In genomic region chr10:69928339-69928738, GRCh38 we compare ENCODE assay signal across 34 cellular contexts.
DNase-seq lines count a peak whose midpoint lies in the region; ATAC-seq and TF ChIP-seq lines count a peak whose summit lies in the region.
"Had no signal": no experiment of that assay in that cellular context is flagged by ENCODE, and none has a peak within 500 bp of the region (broad histone marks: within the 10 kb centered on the region; RNA-seq: fewer than 3 reads in every experiment).

No MANE protein-coding gene starts in this region.

- H3K36me3 ChIP-seq in SK-N-SH (replicated peaks in 1 of 2; ENCODE audit: control insufficient read depth in 1 of 2, insufficient read depth in 2 of 2, low read length in 1 of 2) (no peaks in the 10 kb centered on the region), HEK293 (ENCODE audit: control insufficient read depth in 2 of 2, insufficient read depth in 1 of 2, low read length in 2 of 2) (no peaks in the 10 kb centered on the region), SK-N-MC (ENCODE audit: insufficient read depth, low read length) (peaks cover 66% of the 10 kb centered on the region), neural progenitor cell (no peaks in the 10 kb centered on the region)
- H3K36me3 ChIP-seq: BE2C; BLaER1; BLaER1 treated with 17β-estradiol and CSF1 and Interleukin-3, amounts not matched to agents 10 nM and 100 nM had no signal

- H3K9ac ChIP-seq in SK-N-SH, result no peak overlapping the region
- no peak overlapping the region for H3K9ac ChIP-seq in SK-N-MC (ENCODE audit: insufficient read length)
- no peak overlapping the region for H3K9ac ChIP-seq in neural progenitor cell
- H3K9ac ChIP-seq: BLaER1; BLaER1 treated with 17β-estradiol and CSF1 and Interleukin-3, amounts not matched to agents 10 nM and 100 nM had no signal

- H3K36me3 Mint-ChIP-seq in neural progenitor cell, result no peaks in the 10 kb centered on the region
- H3K36me3 Mint-ChIP-seq: CD14-positive monocyte; CD4-positive, alpha-beta memory T cell; CD4-positive, CD25-positive, alpha-beta regulatory T cell; CD8-positive, alpha-beta memory T cell; CD8-positive, alpha-beta T cell had no signal

- DNase-seq in SK-N-SH, result no peak
- no peak for DNase-seq in SK-N-MC (ENCODE audit: low read depth, low spot score)
- DNase-seq in neural progenitor cell (ENCODE audit: low spot score), result no peak
- DNase-seq in RPMI8226, result no peak
- no peak for DNase-seq in DMS79 (lab: John Stamatoyannopoulos, UW)
- no peak for DNase-seq in HUDEP-2 (lab: John Stamatoyannopoulos, UW; ENCODE audit: unreplicated experiment in 76 of 76)
- DNase-seq: 8988T; ACHN; AML-193; BE2C; C1 segment of cervical spinal cord; Caco-2; Calu3; CD4-positive, alpha-beta memory T cell; CD4-positive, alpha-beta T cell; CD4-positive, CD25-positive, alpha-beta regulatory T cell; CD8-positive, alpha-beta memory T cell; CD8-positive, alpha-beta T cell; COR-L47; DMS 273 treated with DMSO at 0.1 percent for 48 hours; DMS153; DMS53; DMS79 treated with DMSO at 0.1 percent for 48 hours; DND-41; EL had no signal

- no peak for ATAC-seq in SK-N-SH treated with all-trans-retinoic acid at 6 μM for 48 hours
- ATAC-seq: A549; CD8-positive, alpha-beta T cell had no signal

- no peaks in the 10 kb centered on the region for H3K27me3 ChIP-seq in SK-N-SH (ENCODE audit: insufficient read depth)
- no peaks in the 10 kb centered on the region for H3K27me3 ChIP-seq in neural progenitor cell
- H3K27me3 ChIP-seq: BE2C had no signal

- H2AFZ ChIP-seq in SK-N-SH (ENCODE audit: low read depth) (no peak overlapping the region), neural progenitor cell (replicated peaks) (no peak overlapping the region)

- H3K27ac ChIP-seq in SK-N-SH (ENCODE audit: low read depth in 2 of 2, low read length in 1 of 2), result no peak overlapping the region
- no peak overlapping the region for H3K27ac ChIP-seq in HEK293 (ENCODE audit: extremely low read depth, low read depth, low read length)
- H3K27ac ChIP-seq in SK-N-MC, result 0 out of 2 replicates have a peak overlapping the region, but pooled peaks have one; percentile 9
- no peak overlapping the region for H3K27ac ChIP-seq in neural progenitor cell
- H3K27ac ChIP-seq: 22Rv1; A549; BLaER1; BLaER1 treated with 17β-estradiol and CSF1 and Interleukin-3, amounts not matched to agents 10 nM and 100 nM; C4-2B had no signal

- POLR2A ChIA-PET in SK-N-SH (lab: Yijun Ruan, JAX) (no interaction called here), HEK293 (lab: Yijun Ruan, JAX) (no interaction called here)

- TF ChIP-seq CTCF in SK-N-SH (IDR thresholded peaks at IDR 0.05) (no peak), HEK293 (tag by site-specific recombination; IDR thresholded peaks at IDR 0.05) (no peak), neural progenitor cell (IDR thresholded peaks at IDR 0.05) (no peak)

- H3K9me3 ChIP-seq in SK-N-SH, result no peaks in the 10 kb centered on the region
- H3K9me3 ChIP-seq in HEK293 (ENCODE audit: control insufficient read depth, insufficient read depth, low read depth, low read length), result no peaks in the 10 kb centered on the region
- H3K9me3 ChIP-seq in SK-N-MC (ENCODE audit: low read depth, low read length), result no peaks in the 10 kb centered on the region
- no peaks in the 10 kb centered on the region for H3K9me3 ChIP-seq in neural progenitor cell (ENCODE audit: low read depth)
- H3K9me3 ChIP-seq: BE2C, Caco-2 had no signal

- H3K4me3 ChIP-seq in SK-N-SH (ENCODE audit: low read depth in 2 of 2, low read length in 1 of 2), result no peak overlapping the region
- no peak overlapping the region for H3K4me3 ChIP-seq in HEK293 (ENCODE audit: low read depth, low read length)
- H3K4me3 ChIP-seq in SK-N-MC, result no peak overlapping the region
- no peak overlapping the region for H3K4me3 ChIP-seq in neural progenitor cell
- H3K4me3 ChIP-seq: A549; BLaER1; BLaER1 treated with 17β-estradiol and CSF1 and Interleukin-3, amounts not matched to agents 10 nM and 100 nM had no signal

- H3K9me3 Mint-ChIP-seq in neural progenitor cell, result no peaks in the 10 kb centered on the region

- 63% methylated on average over 3 of the region's 3 CpGs for WGBS in SK-N-SH (ENCODE audit: low lambda C conversion rate)

- H3K27me3 Mint-ChIP-seq in neural progenitor cell (ENCODE audit: insufficient read depth, low read depth), result peaks cover 3% of the 10 kb centered on the region

- no peak overlapping the region for H3K4me2 ChIP-seq in SK-N-SH
- H3K4me2 ChIP-seq in neural progenitor cell, result no peak overlapping the region
- H3K4me2 ChIP-seq: A549; BLaER1; BLaER1 treated with 17β-estradiol and CSF1 and Interleukin-3, amounts not matched to agents 10 nM and 100 nM had no signal

- no peaks in the 10 kb centered on the region for H4K20me1 ChIP-seq in SK-N-SH (ENCODE audit: insufficient read depth)
- H4K20me1 ChIP-seq in neural progenitor cell (ENCODE audit: low read depth), result no peaks in the 10 kb centered on the region
- H4K20me1 ChIP-seq: BLaER1; BLaER1 treated with 17β-estradiol and CSF1 and Interleukin-3, amounts not matched to agents 10 nM and 100 nM had no signal

- TF ChIP-seq EP300 in SK-N-SH (IDR thresholded peaks at IDR 0.05; ENCODE audit: borderline replicate concordance in 1 of 2, low read depth in 1 of 2, low read length in 1 of 2), result no peak

- H3F3A ChIP-seq in SK-N-SH (replicated peaks; ENCODE audit: insufficient read depth) (no peaks in the 10 kb centered on the region), neural progenitor cell (ENCODE audit: low read depth) (no peaks in the 10 kb centered on the region)

- peak overlapping the region; percentile 59 for H3K27ac Mint-ChIP-seq in neural progenitor cell
- H3K27ac Mint-ChIP-seq: B cell; CD14-positive monocyte; CD4-positive, alpha-beta memory T cell; CD4-positive, alpha-beta T cell; CD4-positive, CD25-positive, alpha-beta regulatory T cell; CD8-positive, alpha-beta memory T cell; CD8-positive, alpha-beta T cell had no signal

- H3K79me2 ChIP-seq in SK-N-SH (ENCODE audit: insufficient read depth) (no peaks in the 10 kb centered on the region), neural progenitor cell (ENCODE audit: low read depth) (no peaks in the 10 kb centered on the region)

- H3K4me1 Mint-ChIP-seq in neural progenitor cell, result peaks cover 17% of the 10 kb centered on the region
- H3K4me1 Mint-ChIP-seq: B cell; CD14-positive monocyte; CD4-positive, alpha-beta memory T cell; CD4-positive, CD25-positive, alpha-beta regulatory T cell; CD8-positive, alpha-beta memory T cell had no signal

- CTCF ChIA-PET in SK-N-SH (lab: Yijun Ruan, JAX), result interaction anchor here (1.0 to 7.5 kb wide), 5 partner anchors 13 to 218 kb away, joined by 3 to 70 read pairs (median 4); partner anchors contain the start of gene TYSND1
- CTCF ChIA-PET in HEK293 (lab: Yijun Ruan, JAX), result interaction anchor here (0.6 to 4.0 kb wide), 4 partner anchors 13 to 212 kb away, joined by 3 to 24 read pairs (median 6); no protein-coding TSS in a partner anchor

- no peak for TF ChIP-seq RAD21 in SK-N-SH (IDR thresholded peaks at IDR 0.05; ENCODE audit: low read length)

- H3K4me3 Mint-ChIP-seq in neural progenitor cell, result no peak overlapping the region
- H3K4me3 Mint-ChIP-seq: B cell; CD14-positive monocyte; CD4-positive, alpha-beta memory T cell; CD4-positive, alpha-beta T cell; CD4-positive, CD25-positive, alpha-beta regulatory T cell; CD8-positive, alpha-beta T cell had no signal

- H3K9me2 ChIP-seq in SK-N-SH, result no peaks in the 10 kb centered on the region

- H3K4me1 ChIP-seq in SK-N-SH (ENCODE audit: control insufficient read depth in 1 of 2, insufficient read depth in 2 of 2, low read depth in 1 of 2, low read length in 1 of 2), result no peaks in the 10 kb centered on the region
- no peaks in the 10 kb centered on the region for H3K4me1 ChIP-seq in HEK293 (ENCODE audit: control insufficient read depth, insufficient read depth, low read length)
- peaks cover 10% of the 10 kb centered on the region for H3K4me1 ChIP-seq in neural progenitor cell
- H3K4me1 ChIP-seq: A549, BE2C had no signal

TF ChIP-seq in SK-N-SH treated with all-trans-retinoic acid at 6 μM for 48 hours, 23 proteins besides CTCF, POLR2A, EP300 and RAD21:
- peak; percentile 92 for TF ChIP-seq ZNF8 (CRISPR knock-in tag; IDR thresholded peaks at IDR 0.05)
- TF ChIP-seq ISL1 (CRISPR knock-in tag; IDR thresholded peaks at IDR 0.05), result no peak

TF ChIP-seq in SK-N-SH, 30 proteins besides CTCF, POLR2A, EP300 and RAD21:
- no peak for TF ChIP-seq TAF1 (IDR thresholded peaks at IDR 0.05; ENCODE audit: borderline replicate concordance, low read depth, low read length)

TF ChIP-seq in HEK293, 187 proteins besides CTCF, POLR2A, EP300 and RAD21:
- TF ChIP-seq MZF1 (tag by site-specific recombination; IDR thresholded peaks at IDR 0.05; ENCODE audit: borderline replicate concordance) (peak; percentile 48; the same call in 1 of the 2 replicates), KLF9 (tag by site-specific recombination; IDR thresholded peaks at IDR 0.05; ENCODE audit: low read depth) (no peak), ZNF146 (tag by site-specific recombination; IDR thresholded peaks at IDR 0.05) (peak; percentile 82)
